In the genomic region with DNA sequence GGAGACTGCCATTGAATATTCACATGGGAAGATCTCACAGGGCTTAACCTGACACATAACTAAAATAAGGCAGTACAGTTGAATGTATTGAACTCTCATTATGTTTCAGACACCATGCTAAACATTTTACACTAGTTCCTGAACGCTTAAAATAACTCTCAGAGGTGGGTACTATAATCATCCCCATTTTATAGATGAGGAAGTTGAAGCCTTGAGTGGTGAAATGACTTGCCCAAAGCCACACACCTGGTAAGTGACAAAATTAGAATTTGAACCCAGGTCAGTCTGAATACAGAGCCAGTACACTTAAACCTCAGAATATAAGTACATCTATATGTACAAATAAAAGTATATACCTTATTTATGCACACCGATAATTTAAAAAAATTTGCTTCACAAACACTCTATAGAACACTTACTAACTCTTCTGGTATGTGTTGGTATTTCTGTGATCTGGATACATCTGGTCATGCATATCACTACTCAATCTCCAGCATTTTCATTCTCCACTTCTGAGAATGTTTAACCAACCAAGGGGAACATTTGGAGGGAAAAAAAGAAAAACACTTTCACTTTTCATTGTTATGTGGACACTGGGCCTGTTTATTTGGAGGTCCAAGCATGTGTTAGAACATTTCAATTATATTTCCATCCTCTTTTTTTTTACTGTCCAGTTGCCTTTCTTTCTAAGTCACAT, we compare ENCODE assay signal across 1 cellular context.
TF ChIP-seq lines count a peak whose summit lies in the region.

No MANE protein-coding gene starts in this region.

TF ChIP-seq in HepG2, 621 proteins besides CTCF, POLR2A, EP300 and RAD21:
- TF ChIP-seq MED8 (CRISPR knock-in tag; IDR thresholded peaks at IDR 0.05; ENCODE audit: insufficient replicate concordance) = no peak
- TF ChIP-seq MXD4 (CRISPR knock-in tag; IDR thresholded peaks at IDR 0.05) = no peak
- TF ChIP-seq, protein P1, sequence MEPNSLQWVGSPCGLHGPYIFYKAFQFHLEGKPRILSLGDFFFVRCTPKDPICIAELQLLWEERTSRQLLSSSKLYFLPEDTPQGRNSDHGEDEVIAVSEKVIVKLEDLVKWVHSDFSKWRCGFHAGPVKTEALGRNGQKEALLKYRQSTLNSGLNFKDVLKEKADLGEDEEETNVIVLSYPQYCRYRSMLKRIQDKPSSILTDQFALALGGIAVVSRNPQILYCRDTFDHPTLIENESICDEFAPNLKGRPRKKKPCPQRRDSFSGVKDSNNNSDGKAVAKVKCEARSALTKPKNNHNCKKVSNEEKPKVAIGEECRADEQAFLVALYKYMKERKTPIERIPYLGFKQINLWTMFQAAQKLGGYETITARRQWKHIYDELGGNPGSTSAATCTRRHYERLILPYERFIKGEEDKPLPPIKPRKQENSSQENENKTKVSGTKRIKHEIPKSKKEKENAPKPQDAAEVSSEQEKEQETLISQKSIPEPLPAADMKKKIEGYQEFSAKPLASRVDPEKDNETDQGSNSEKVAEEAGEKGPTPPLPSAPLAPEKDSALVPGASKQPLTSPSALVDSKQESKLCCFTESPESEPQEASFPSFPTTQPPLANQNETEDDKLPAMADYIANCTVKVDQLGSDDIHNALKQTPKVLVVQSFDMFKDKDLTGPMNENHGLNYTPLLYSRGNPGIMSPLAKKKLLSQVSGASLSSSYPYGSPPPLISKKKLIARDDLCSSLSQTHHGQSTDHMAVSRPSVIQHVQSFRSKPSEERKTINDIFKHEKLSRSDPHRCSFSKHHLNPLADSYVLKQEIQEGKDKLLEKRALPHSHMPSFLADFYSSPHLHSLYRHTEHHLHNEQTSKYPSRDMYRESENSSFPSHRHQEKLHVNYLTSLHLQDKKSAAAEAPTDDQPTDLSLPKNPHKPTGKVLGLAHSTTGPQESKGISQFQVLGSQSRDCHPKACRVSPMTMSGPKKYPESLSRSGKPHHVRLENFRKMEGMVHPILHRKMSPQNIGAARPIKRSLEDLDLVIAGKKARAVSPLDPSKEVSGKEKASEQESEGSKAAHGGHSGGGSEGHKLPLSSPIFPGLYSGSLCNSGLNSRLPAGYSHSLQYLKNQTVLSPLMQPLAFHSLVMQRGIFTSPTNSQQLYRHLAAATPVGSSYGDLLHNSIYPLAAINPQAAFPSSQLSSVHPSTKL (CRISPR knock-in tag; IDR thresholded peaks at IDR 0.05) = peak; percentile 20; the same call in 1 of the 2 replicates
- peak; percentile 12; the same call in 1 of the 2 replicates for TF ChIP-seq RFX1 (IDR thresholded peaks at IDR 0.05)
- TF ChIP-seq CREB1 (IDR thresholded peaks at IDR 0.05) = no peak
- 0 out of 2 replicates have a peak, but pooled peaks have one; percentile 1 for TF ChIP-seq CREB1 (CRISPR knock-in tag; IDR thresholded peaks at IDR 0.05)
- TF ChIP-seq ZNF629 (CRISPR knock-in tag; conservative IDR thresholded peaks at IDR 0.05) = peak; percentile 62
- no peak for TF ChIP-seq ZNF563 (CRISPR knock-in tag; IDR thresholded peaks at IDR 0.05)
- TF ChIP-seq SOX5 (CRISPR knock-in tag; IDR thresholded peaks at IDR 0.05; ENCODE audit: borderline replicate concordance) = 0 out of 2 replicates have a peak, but pooled peaks have one; percentile 38
- 0 out of 2 replicates have a peak, but pooled peaks have one; percentile 17 for TF ChIP-seq SAP130 (CRISPR knock-in tag; IDR thresholded peaks at IDR 0.05; ENCODE audit: low read depth)
- TF ChIP-seq CAMTA2 (CRISPR knock-in tag; IDR thresholded peaks at IDR 0.05; ENCODE audit: borderline replicate concordance) = no peak
TF ChIP-seq in HepG2: peak in this region for 6.
